ENCODE assay signal across 20 cellular contexts in genomic region chr14:89178802-89179201, GRCh38.
A peak's percentile ranks its signal among the peaks of the same experiment; 100 is the strongest.
DNase-seq lines count a peak whose midpoint lies in the region; ATAC-seq and TF ChIP-seq lines count a peak whose summit lies in the region.
"Had no signal": no experiment of that assay in that cellular context is flagged by ENCODE, and none has a peak within 500 bp of the region (broad histone marks: within the 10 kb centered on the region; RNA-seq: fewer than 3 reads in every experiment).

No MANE protein-coding gene starts in this region.

- peaks cover 5% of the 10 kb centered on the region for H3K9me3 Mint-ChIP-seq in CD8-positive, alpha-beta T cell
- H3K9me3 Mint-ChIP-seq in osteocyte (ENCODE audit: unreplicated experiment): no peaks in the 10 kb centered on the region
- H3K9me3 Mint-ChIP-seq: effector memory CD8-positive, alpha-beta T cell had no signal

- no peaks in the 10 kb centered on the region for H3K27me3 Mint-ChIP-seq in CD8-positive, alpha-beta T cell (ENCODE audit: low read depth)
- H3K27me3 Mint-ChIP-seq in osteocyte (ENCODE audit: unreplicated experiment): no peaks in the 10 kb centered on the region
- H3K27me3 Mint-ChIP-seq: activated naive CD8-positive, alpha-beta T cell treated with anti-CD3 and anti-CD28 coated beads for 36 hours; effector memory CD8-positive, alpha-beta T cell had no signal

- CTCF ChIA-PET in CD8-positive, alpha-beta T cell (lab: Charles Lee): interaction anchor here (2.0 to 3.7 kb wide), 4 partner anchors 10 to 588 kb away, joined by 11 to 23 read pairs (median 14); no protein-coding TSS in a partner anchor

- intact Hi-C loops in CD8-positive, alpha-beta T cell (cut with DNase I, micrococcal nuclease): loop anchor here in 1 of 2 experiments (5.0 to 10.0 kb wide), 2 partner anchors 236 to 718 kb away; partner anchors contain the start of gene FOXN3
- intact Hi-C loops in posterior cingulate gyrus (cut with DNase I): loop anchor here (5.0 kb wide), 1 partner anchor 738 kb away; no protein-coding TSS in a partner anchor

- no peaks in the 10 kb centered on the region for H3K9me3 ChIP-seq in CD8-positive, alpha-beta T cell (ENCODE audit: low read length)
- H3K9me3 ChIP-seq: ovary had no signal

- no peak overlapping the region for H3K27ac ChIP-seq in CD8-positive, alpha-beta T cell (ENCODE audit: low read depth, low read length)
- H3K27ac ChIP-seq: ovary, PC-9, SK-N-MC had no signal

- H3K27ac Mint-ChIP-seq in CD8-positive, alpha-beta T cell: peak overlapping the region; percentile 1
- peak overlapping the region; percentile 67 for H3K27ac Mint-ChIP-seq in osteocyte (ENCODE audit: unreplicated experiment)

- H3K4me1 ChIP-seq in CD8-positive, alpha-beta T cell (ENCODE audit: insufficient read depth, low read length): no peaks in the 10 kb centered on the region

- TF ChIP-seq CTCF in CD8-positive, alpha-beta T cell (IDR thresholded peaks at IDR 0.05): no peak
- TF ChIP-seq CTCF in fibroblast of pulmonary artery (IDR thresholded peaks at IDR 0.05; ENCODE audit: low read length, missing control alignments): no peak
- no peak for TF ChIP-seq CTCF in osteocyte (IDR thresholded peaks at IDR 0.05)

- POLR2A ChIA-PET in CD8-positive, alpha-beta T cell (lab: Charles Lee): interaction anchor here (1.0 kb wide), 1 partner anchor 588 kb away, joined by 3 read pairs; no protein-coding TSS in a partner anchor

- peaks cover 16% of the 10 kb centered on the region for H3K4me1 Mint-ChIP-seq in CD8-positive, alpha-beta T cell (ENCODE audit: low read depth)
- H3K4me1 Mint-ChIP-seq in osteocyte (ENCODE audit: unreplicated experiment): peaks cover 21% of the 10 kb centered on the region

- no peak overlapping the region for H3K4me3 Mint-ChIP-seq in CD8-positive, alpha-beta T cell
- no peak overlapping the region for H3K4me3 Mint-ChIP-seq in osteocyte (ENCODE audit: unreplicated experiment)
- H3K4me3 Mint-ChIP-seq: activated naive CD8-positive, alpha-beta T cell treated with anti-CD3 and anti-CD28 coated beads for 36 hours; CD14-positive monocyte; effector memory CD8-positive, alpha-beta T cell had no signal

- peaks cover 68% of the 10 kb centered on the region for H3K36me3 Mint-ChIP-seq in CD8-positive, alpha-beta T cell
- peaks cover 27% of the 10 kb centered on the region for H3K36me3 Mint-ChIP-seq in osteocyte (ENCODE audit: unreplicated experiment)

- no peak for DNase-seq in CD8-positive, alpha-beta T cell
- DNase-seq in NCI-H226 (peak; percentile 10), fibroblast of pulmonary artery (ENCODE audit: low read depth) (peak; percentile 58), osteocyte (ENCODE audit: extremely low spot score, unreplicated experiment) (no peak), posterior cingulate gyrus (no peak)
- DNase-seq in stimulated activated CD4-positive, alpha-beta T cell treated with anti-CD3 and anti-CD28 coated beads, Interleukin-4, amount 100 ng/mL, for 1 hour: no peak
- DNase-seq: activated CD4-positive, alpha-beta T cell treated with anti-CD3 and anti-CD28 coated beads for 48 hours; activated naive CD8-positive, alpha-beta T cell treated with anti-CD3 and anti-CD28 coated beads for 36 hours; DMS53; effector memory CD8-positive, alpha-beta T cell; Kasumi-1; kidney; NCI-H2171 treated with DMSO at 0.1 percent for 48 hours; NCI-H774; ovary; PC-9; stimulated activated CD4-positive, alpha-beta T cell treated with anti-CD3 and anti-CD28 coated beads, Interleukin-4, amount 100 ng/mL, for 24 hours had no signal

- H3K27me3 ChIP-seq in CD8-positive, alpha-beta T cell (ENCODE audit: insufficient read depth, low read length): no peaks in the 10 kb centered on the region
- H3K27me3 ChIP-seq: ovary had no signal

- peaks cover 4% of the 10 kb centered on the region for H3K36me3 ChIP-seq in CD8-positive, alpha-beta T cell (ENCODE audit: insufficient read depth, low read length)
- H3K36me3 ChIP-seq: ovary had no signal

- ATAC-seq in CD8-positive, alpha-beta T cell: no peak
- no peak for ATAC-seq in HG03108 (IDR thresholded peaks at IDR 0.05; ENCODE audit: unreplicated experiment)
- ATAC-seq: effector memory CD8-positive, alpha-beta T cell had no signal

- no peak overlapping the region for H3K4me3 ChIP-seq in CD8-positive, alpha-beta T cell (ENCODE audit: low read depth, low read length)
- no peak overlapping the region for H3K4me3 ChIP-seq in fibroblast of pulmonary artery (replicated peaks; ENCODE audit: low read depth, low read length)
- H3K4me3 ChIP-seq: ovary, PC-9, SK-N-MC had no signal

Comparison
In these comparisons a context has a peak if more than half of its experiments do, and no peak if none do; other contexts are left out.
1. DNase-seq: peak in NCI-H226 (single experiment) and fibroblast of pulmonary artery (single experiment); none in CD8-positive, alpha-beta T cell (0 of 7), osteocyte (single experiment), stimulated activated CD4-positive, alpha-beta T cell treated with anti-CD3 and anti-CD28 coated beads, Interleukin-4, amount 100 ng/mL, for 1 hour (single experiment) and posterior cingulate gyrus (0 of 10).